ENCODE assay signal across 9 cellular contexts in genomic region chr12:85759217-85759616, GRCh38.
"Had no signal": no experiment of that assay in that cellular context is flagged by ENCODE, and none has a peak within 500 bp of the region (broad histone marks: within the 10 kb centered on the region; RNA-seq: fewer than 3 reads in every experiment).

No MANE protein-coding gene starts in this region.

- H3K4me3 ChIP-seq: GM23338, HAP-1 had no signal

- FAIRE-seq: H1, H54, HepG2 had no signal

- ATAC-seq: GM23338, HCT116, HepG2 had no signal

- H3K4me1 ChIP-seq: HAP-1 had no signal

- H3K36me3 ChIP-seq: HAP-1 had no signal

- H3K9me3 ChIP-seq: HAP-1 had no signal

- DNase-seq: HFFc6, KBM-7 had no signal

- H3K27ac ChIP-seq: KMS-11 had no signal
